ENCODE assay signal across 15 cellular contexts in genomic region chr16:67458121-67458641, GRCh38. TPM values are rescaled to one million over a fixed set of nuclear protein-coding genes. Genes with fewer than 3 reads are reported as not detected.
DNase-seq lines count a peak whose midpoint lies in the region; ATAC-seq and TF ChIP-seq lines count a peak whose summit lies in the region.
"Had no signal": no experiment of that assay in that cellular context is flagged by ENCODE, and none has a peak within 500 bp of the region (broad histone marks: within the 10 kb centered on the region; RNA-seq: fewer than 3 reads in every experiment).

No MANE protein-coding gene starts in this region.

- H3K4me3 Mint-ChIP-seq in activated T-helper 17 cell treated with anti-CD3 and anti-CD28 coated beads, Interleukin-2, amount 50 U/mL, for 72 hours, result no peak overlapping the region
- H3K4me3 Mint-ChIP-seq: activated CD8-positive, alpha-beta T cell treated with anti-CD3 and anti-CD28 coated beads for 36 hours had no signal

- TF ChIP-seq CTCF in gastroesophageal sphincter (IDR thresholded peaks at IDR 0.05) (no peak), thyroid gland (IDR thresholded peaks at IDR 0.05) (no peak)

- H2BK120ac ChIP-seq in neuronal stem cell (ENCODE audit: low read depth, low read length), result no peak overlapping the region

- peak overlapping the region; percentile 27 for H2BK5ac ChIP-seq in neuronal stem cell (ENCODE audit: low read length)

- H4K8ac ChIP-seq in neuronal stem cell (ENCODE audit: low read depth, low read length), result no peak overlapping the region

- intact Hi-C loops in thyroid gland (cut with DNase I), result no loop called here

- H3K27ac ChIP-seq in gastroesophageal sphincter (peak overlapping the region in 3 of 4 donors; percentile 38 to 68 (median 66)), neuronal stem cell (replicated peaks; ENCODE audit: low read length) (no peak overlapping the region), thyroid gland (peak overlapping the region; percentile 85 to 90 (median 88))

- no CpG with 5 or more reads among the region's 6 CpGs for WGBS in gastroesophageal sphincter (ENCODE audit: low coverage in 1 of 2), 2 donors
- no CpG with 5 or more reads among the region's 6 CpGs for WGBS in neuronal stem cell (ENCODE audit: extremely low coverage in 2 of 2, insufficient read length in 2 of 2, insufficient replicate concordance in 1 of 2), 2 donors
- 56 to 71% methylated on average over 2 to 6 of the region's 6 CpGs for WGBS in thyroid gland, 2 donors

- H3K9me3 ChIP-seq in gastroesophageal sphincter (no peaks in the 10 kb centered on the region), neuronal stem cell (replicated peaks in 1 of 2; ENCODE audit: control insufficient read depth in 2 of 2, insufficient read depth in 1 of 2, low read depth in 1 of 2, low read length in 2 of 2) (no peaks in the 10 kb centered on the region), thyroid gland (no peaks in the 10 kb centered on the region)

- H3K23ac ChIP-seq in neuronal stem cell (ENCODE audit: low read depth, low read length, poor library complexity), result no peak overlapping the region

- no peak for TF ChIP-seq EP300 in gastroesophageal sphincter (IDR thresholded peaks at IDR 0.05)

- H3K9me3 Mint-ChIP-seq in activated T-helper 17 cell treated with anti-CD3 and anti-CD28 coated beads, Interleukin-2, amount 50 U/mL, for 72 hours, result no peaks in the 10 kb centered on the region
- H3K9me3 Mint-ChIP-seq: activated CD8-positive, alpha-beta T cell treated with anti-CD3 and anti-CD28 coated beads for 36 hours had no signal

- H3K79me1 ChIP-seq in neuronal stem cell (ENCODE audit: low read depth, low read length), result peaks cover 3% of the 10 kb centered on the region

- no peak overlapping the region for H3K4ac ChIP-seq in neuronal stem cell (ENCODE audit: low read length)

- no peak overlapping the region for H4K91ac ChIP-seq in neuronal stem cell (ENCODE audit: low read depth, low read length, poor library complexity)

- H3K27ac Mint-ChIP-seq in activated T-helper 17 cell treated with anti-CD3 and anti-CD28 coated beads, Interleukin-2, amount 50 U/mL, for 72 hours, result peak overlapping the region; percentile 24
- H3K27ac Mint-ChIP-seq: activated CD8-positive, alpha-beta T cell treated with anti-CD3 and anti-CD28 coated beads for 36 hours had no signal

- no peak overlapping the region for H2BK15ac ChIP-seq in neuronal stem cell (ENCODE audit: low read length)

- H3K36me3 ChIP-seq in gastroesophageal sphincter, result peaks cover 0 to 18% of the 10 kb centered on the region in 2 donors
- peaks cover 0 to 7% of the 10 kb centered on the region in 2 donors for H3K36me3 ChIP-seq in neuronal stem cell (replicated peaks in 1 of 2; ENCODE audit: control insufficient read depth in 2 of 2, insufficient read depth in 2 of 2, low read length in 2 of 2)
- H3K36me3 ChIP-seq in thyroid gland, result no peaks in the 10 kb centered on the region

- H3K4me1 Mint-ChIP-seq in activated T-helper 17 cell treated with anti-CD3 and anti-CD28 coated beads, Interleukin-2, amount 50 U/mL, for 72 hours, result peaks cover 8% of the 10 kb centered on the region

- H3K4me3 ChIP-seq in gastroesophageal sphincter, result no peak overlapping the region
- no peak overlapping the region for H3K4me3 ChIP-seq in neuronal stem cell (ENCODE audit: low read length in 2 of 2)
- no peak overlapping the region for H3K4me3 ChIP-seq in thyroid gland (replicated peaks in 1 of 3)

- H2BK12ac ChIP-seq in neuronal stem cell (ENCODE audit: low read length), result no peak overlapping the region

- ATAC-seq in activated T-helper 17 cell treated with anti-CD3 and anti-CD28 coated beads, Interleukin-2, amount 50 U/mL, for 72 hours (replicated peaks), result no peak
- ATAC-seq in gastroesophageal sphincter, result no peak
- ATAC-seq: activated CD8-positive, alpha-beta T cell treated with anti-CD3 and anti-CD28 coated beads for 36 hours; stimulated activated naive CD8-positive, alpha-beta T cell treated with anti-CD3 and anti-CD28 coated beads, Interleukin-15, Interleukin-2, amounts not matched to agents 100 U/mL and 50 U/mL, for 24 hours had no signal

- H3K36me3 Mint-ChIP-seq in activated T-helper 17 cell treated with anti-CD3 and anti-CD28 coated beads, Interleukin-2, amount 50 U/mL, for 72 hours (ENCODE audit: low read depth), result peaks cover 3% of the 10 kb centered on the region

- H3K4me1 ChIP-seq in gastroesophageal sphincter (peaks cover 0 to 80% (median 65%) of the 10 kb centered on the region in 3 donors), neuronal stem cell (ENCODE audit: control insufficient read depth in 2 of 2, insufficient read depth in 1 of 2, low read depth in 1 of 2, low read length in 2 of 2) (peaks cover 3 to 7% of the 10 kb centered on the region in 2 donors), thyroid gland (peaks cover 70 to 91% of the 10 kb centered on the region in 2 donors)

- H3K27me3 Mint-ChIP-seq in activated T-helper 17 cell treated with anti-CD3 and anti-CD28 coated beads, Interleukin-2, amount 50 U/mL, for 72 hours, result no peaks in the 10 kb centered on the region
- H3K27me3 Mint-ChIP-seq: activated CD8-positive, alpha-beta T cell treated with anti-CD3 and anti-CD28 coated beads for 36 hours had no signal

- H3K18ac ChIP-seq in neuronal stem cell (ENCODE audit: low read length), result no peak overlapping the region

- H3K4me2 ChIP-seq in neuronal stem cell (ENCODE audit: insufficient read depth, low read length, poor library complexity, severe bottlenecking), result no peak overlapping the region

- H3K27me3 ChIP-seq in gastroesophageal sphincter (no peaks in the 10 kb centered on the region), neuronal stem cell (ENCODE audit: control insufficient read depth in 3 of 3, insufficient read depth in 3 of 3, low read depth in 1 of 3, low read length in 3 of 3) (no peaks in the 10 kb centered on the region), thyroid gland (no peaks in the 10 kb centered on the region)

- TF ChIP-seq POLR2A in gastroesophageal sphincter (IDR thresholded peaks at IDR 0.05), result no peak
- no peak for TF ChIP-seq POLR2A in thyroid gland (IDR thresholded peaks at IDR 0.05)

- H3K14ac ChIP-seq in neuronal stem cell (ENCODE audit: low read length), result no peak overlapping the region

- H3K9ac ChIP-seq in neuronal stem cell (ENCODE audit: low read depth, low read length, poor library complexity), result no peak overlapping the region

- DNase-seq in neuronal stem cell (ENCODE audit: low spot score) (no peak), thyroid gland (no peak), DMS79 (lab: John Stamatoyannopoulos, UW) (no peak), NCI-H1417 (lab: John Stamatoyannopoulos, UW) (no peak), putamen (ENCODE audit: low spot score) (no peak)
- DNase-seq in stimulated activated CD4-positive, alpha-beta T cell treated with anti-CD3 and anti-CD28 coated beads, Interleukin-4, amount 100 ng/mL, for 4 hours, result no peak
- DNase-seq: activated CD8-positive, alpha-beta T cell treated with anti-CD3 and anti-CD28 coated beads for 36 hours; C1 segment of cervical spinal cord; NCI-H1048; stimulated activated naive CD8-positive, alpha-beta T cell treated with anti-CD3 and anti-CD28 coated beads, Interleukin-15, Interleukin-2, amounts not matched to agents 100 U/mL and 50 U/mL, for 24 hours; T-helper 2 cell had no signal

- no peak overlapping the region for H2AFZ ChIP-seq in neuronal stem cell (ENCODE audit: low read length)

- H2AK5ac ChIP-seq in neuronal stem cell (ENCODE audit: low read depth, low read length), result peak overlapping the region; percentile 53

RNA-seq across cellular contexts. Expression of gene ATP6V0D1, which starts 22.8 kb away (rescaled TPM):
- 10 to 100 TPM; 20.6 to 42.1 TPM for total RNA-seq in activated T-helper 17 cell treated with anti-CD3 and anti-CD28 coated beads, Interleukin-2, amount 50 U/mL, for 72 hours
- total RNA-seq in gastroesophageal sphincter (100 to 1,000 TPM in 2 of 4 donors, 10 to 100 TPM in 2; 94.2 to 145 (median 110) TPM), thyroid gland (100 to 1,000 TPM; 110 to 238 (median 142) TPM)
- polyA plus RNA-seq in neuronal stem cell (2013, experiment 1 of 2), result 20.8 TPM
- 20.9 TPM for polyA plus RNA-seq in neuronal stem cell (2013, experiment 2 of 2)

RNA-seq across cellular contexts. Expression of gene AGRP, which starts 25.2 kb away (rescaled TPM):
- not detected for total RNA-seq in activated T-helper 17 cell treated with anti-CD3 and anti-CD28 coated beads, Interleukin-2, amount 50 U/mL, for 72 hours
- total RNA-seq in gastroesophageal sphincter, result not detected
- not detected for polyA plus RNA-seq in neuronal stem cell (2013, experiment 1 of 2)
- polyA plus RNA-seq in neuronal stem cell (2013, experiment 2 of 2), result not detected
- total RNA-seq in thyroid gland, result not detected
- total RNA-seq: activated CD8-positive, alpha-beta T cell treated with anti-CD3 and anti-CD28 coated beads for 36 hours; HT1080; NCI-H460 had no signal

RNA-seq across cellular contexts. Expression of gene HSD11B2, which starts 27.3 kb away (rescaled TPM):
- total RNA-seq in activated T-helper 17 cell treated with anti-CD3 and anti-CD28 coated beads, Interleukin-2, amount 50 U/mL, for 72 hours, result 1 to 10 TPM in 1 of 2 donors, under 1 TPM in 1; 0.21 to 1.4 TPM
- 1 to 10 TPM in 1 of 4 donors, under 1 TPM in 2, not detected in 1; 0.19 to 2.1 (median 0.27) TPM for total RNA-seq in gastroesophageal sphincter
- 1.1 TPM for polyA plus RNA-seq in neuronal stem cell (2013, experiment 1 of 2)
- 0.78 TPM for polyA plus RNA-seq in neuronal stem cell (2013, experiment 2 of 2)
- 10 to 100 TPM in 2 of 4 donors, 1 to 10 TPM in 2; 4.6 to 11.9 (median 9.0) TPM for total RNA-seq in thyroid gland

RNA-seq across cellular contexts. Expression of gene ZDHHC1, which starts 41.9 kb away (rescaled TPM):
- under 1 TPM; 0.52 to 0.74 TPM for total RNA-seq in activated T-helper 17 cell treated with anti-CD3 and anti-CD28 coated beads, Interleukin-2, amount 50 U/mL, for 72 hours
- total RNA-seq in gastroesophageal sphincter (10 to 100 TPM in 3 of 4 donors, 1 to 10 TPM in 1; 7.5 to 26.7 (median 17.3) TPM), thyroid gland (10 to 100 TPM; 33.3 to 63.8 (median 50.9) TPM)
- polyA plus RNA-seq in neuronal stem cell (2013, experiment 1 of 2), result 4.1 TPM
- 4.7 TPM for polyA plus RNA-seq in neuronal stem cell (2013, experiment 2 of 2)
